17 cellular contexts compared by ENCODE assay signal in genomic region chr21:45325206-45326168, GRCh38. TPM values are rescaled to one million over a fixed set of nuclear protein-coding genes. Genes with fewer than 3 reads are reported as not detected.
A peak's percentile ranks its signal among the peaks of the same experiment; 100 is the strongest.
DNase-seq lines count a peak whose midpoint lies in the region; ATAC-seq and TF ChIP-seq lines count a peak whose summit lies in the region.
"Had no signal": no experiment of that assay in that cellular context is flagged by ENCODE, and none has a peak within 500 bp of the region (broad histone marks: within the 10 kb centered on the region; RNA-seq: fewer than 3 reads in every experiment).

No MANE protein-coding gene starts in this region.

- no peak for TF ChIP-seq CTCF in heart left ventricle (IDR thresholded peaks at IDR 0.05)
- TF ChIP-seq CTCF in heart right ventricle (IDR thresholded peaks at IDR 0.05): no peak
- TF ChIP-seq CTCF in body of pancreas (IDR thresholded peaks at IDR 0.05): no peak
- TF ChIP-seq CTCF in neural crest cell (conservative IDR thresholded peaks at IDR 0.05): no peak

- H3K4me1 ChIP-seq in heart left ventricle (peaks cover 0 to 40% (median 11%) of the 10 kb centered on the region in 12 donors), heart right ventricle (peaks cover 4 to 40% (median 16%) of the 10 kb centered on the region in 9 donors), body of pancreas (peaks cover 78% of the 10 kb centered on the region)

- 83 to 90% (median 86%) methylated on average over 25 to 32 of the region's 32 CpGs for WGBS in heart left ventricle, 4 donors
- WGBS in heart right ventricle, 2 donors: 87 to 89% methylated on average over 32 of the region's 32 CpGs
- WGBS in body of pancreas, 2 donors: 49 to 50% methylated on average over 15 to 32 of the region's 32 CpGs

- H3K9me3 ChIP-seq in heart left ventricle: no peaks in the 10 kb centered on the region
- H3K9me3 ChIP-seq in heart right ventricle: no peaks in the 10 kb centered on the region
- no peaks in the 10 kb centered on the region for H3K9me3 ChIP-seq in body of pancreas
- H3K9me3 ChIP-seq: uterus had no signal

- no peak overlapping the region for H3K4me3 ChIP-seq in heart left ventricle
- no peak overlapping the region for H3K4me3 ChIP-seq in heart right ventricle
- H3K4me3 ChIP-seq in body of pancreas: no peak overlapping the region
- H3K4me3 ChIP-seq: uterus had no signal

- peaks cover 8% of the 10 kb centered on the region for H3K27me3 Mint-ChIP-seq in neural crest cell (ENCODE audit: low read depth)

- H3K4me1 Mint-ChIP-seq in neural crest cell: peaks cover 30% of the 10 kb centered on the region

- peak in 3 of 5 donors; percentile 24 to 62 (median 26) for DNase-seq in heart left ventricle
- no peak for DNase-seq in heart right ventricle
- DNase-seq in body of pancreas: peak in 1 of 4 donors; percentile 23
- no peak for DNase-seq in neural crest cell (ENCODE audit: low read depth, low spot score)
- no peak for DNase-seq in NCI-H2029 treated with DMSO at 0.1 percent for 48 hours (lab: John Stamatoyannopoulos, UW)
- DNase-seq: ACHN; activated CD4-positive, alpha-beta T cell treated with anti-CD3 and anti-CD28 coated beads for 48 hours; CD8-positive, alpha-beta T cell; NCI-H1694 treated with DMSO at 0.1 percent for 48 hours; NCI-H510A treated with DMSO at 0.1 percent for 48 hours; stimulated activated naive B cell treated with anti-CD40 and anti-IgM and Interleukin-4, amounts not matched to agents 10 μg/mL and 1 μg/mL and 100 μg/mL, for 72 hours; T-helper 9 cell; uterus had no signal

- no peak for TF ChIP-seq POLR2A in heart left ventricle (IDR thresholded peaks at IDR 0.05)
- no peak for TF ChIP-seq POLR2A in body of pancreas (IDR thresholded peaks at IDR 0.05)

- no peak overlapping the region for H3K4me3 Mint-ChIP-seq in neural crest cell
- H3K4me3 Mint-ChIP-seq: CD8-positive, alpha-beta T cell; stimulated activated naive B cell treated with anti-CD40 and anti-IgM and Interleukin-4, amounts not matched to agents 10 μg/mL and 1 μg/mL and 100 μg/mL, for 72 hours had no signal

- H3K36me3 ChIP-seq in heart left ventricle (no peaks in the 10 kb centered on the region), heart right ventricle (no peaks in the 10 kb centered on the region), body of pancreas (replicated peaks in 1 of 2; ENCODE audit: insufficient read depth in 1 of 2, low read depth in 2 of 2) (no peaks in the 10 kb centered on the region)
- H3K36me3 ChIP-seq: uterus had no signal

- intact Hi-C loops in heart left ventricle (cut with DNase I): no loop called here
- intact Hi-C loops in heart right ventricle (cut with DNase I): no loop called here
- intact Hi-C loops in body of pancreas (cut with DNase I): loop anchor here (10.0 kb wide), 1 partner anchor 89 kb away; no protein-coding TSS in a partner anchor

- peak overlapping the region; percentile 62 for H3K27ac Mint-ChIP-seq in neural crest cell (ENCODE audit: unreplicated experiment)
- H3K27ac Mint-ChIP-seq: CD8-positive, alpha-beta T cell; stimulated activated naive B cell treated with anti-CD40 and anti-IgM and Interleukin-4, amounts not matched to agents 10 μg/mL and 1 μg/mL and 100 μg/mL, for 72 hours had no signal

- H3K9me3 Mint-ChIP-seq in neural crest cell: no peaks in the 10 kb centered on the region
- H3K9me3 Mint-ChIP-seq: CD8-positive, alpha-beta T cell; stimulated activated naive B cell treated with anti-CD40 and anti-IgM and Interleukin-4, amounts not matched to agents 10 μg/mL and 1 μg/mL and 100 μg/mL, for 72 hours had no signal

- H3K27me3 ChIP-seq in heart left ventricle: no peaks in the 10 kb centered on the region
- no peaks in the 10 kb centered on the region for H3K27me3 ChIP-seq in heart right ventricle
- H3K27me3 ChIP-seq in body of pancreas: no peaks in the 10 kb centered on the region
- H3K27me3 ChIP-seq: uterus had no signal

- ATAC-seq in heart left ventricle (no peak), heart right ventricle (no peak), body of pancreas (no peak), GM21360 (IDR thresholded peaks at IDR 0.05; ENCODE audit: unreplicated experiment) (no peak), HG03460 (IDR thresholded peaks at IDR 0.05; ENCODE audit: unreplicated experiment) (no peak), HG03432 (IDR thresholded peaks at IDR 0.05; ENCODE audit: unreplicated experiment) (no peak)
- ATAC-seq: CD8-positive, alpha-beta T cell; left colon had no signal

- no peak overlapping the region for H3K27ac ChIP-seq in heart left ventricle
- no peak overlapping the region for H3K27ac ChIP-seq in heart right ventricle
- peak overlapping the region; percentile 65 to 96 (median 94) for H3K27ac ChIP-seq in body of pancreas
- H3K27ac ChIP-seq: uterus had no signal

- H3K36me3 Mint-ChIP-seq in neural crest cell (ENCODE audit: low read depth): no peaks in the 10 kb centered on the region
- H3K36me3 Mint-ChIP-seq: CD8-positive, alpha-beta T cell had no signal

RNA-seq across cellular contexts. Expression of gene POFUT2, which starts 37.8 kb away (rescaled TPM):
- total RNA-seq in heart left ventricle (10 to 100 TPM; 10.8 to 22.0 (median 18.5) TPM), heart right ventricle (10 to 100 TPM; 12.7 to 20.4 (median 16.3) TPM), body of pancreas (10 to 100 TPM; 16.3 to 46.1 TPM), neural crest cell (35.4 and 39.5 TPM in 2 replicates)
- polyA plus RNA-seq in heart left ventricle (10 to 100 TPM; 14.1 to 25.8 TPM), heart right ventricle (10 to 100 TPM; 18.9 to 20.6 TPM)

Comparison
In these comparisons a context has a peak if more than half of its experiments do, and no peak if none do; other contexts are left out.
1. DNase-seq: peak in heart left ventricle (3 of 5); none in heart right ventricle (0 of 2), neural crest cell (single experiment) and NCI-H2029 treated with DMSO at 0.1 percent for 48 hours (single experiment).
2. H3K27ac ChIP-seq: peak in body of pancreas (4 of 4); none in heart left ventricle (0 of 12) and heart right ventricle (0 of 10).